ENCODE assay signal across 1 cellular context in genomic region chr18:26215247-26215970, GRCh38.
A peak's percentile ranks its signal among the peaks of the same experiment; 100 is the strongest.
TF ChIP-seq lines count a peak whose summit lies in the region.

No MANE protein-coding gene starts in this region.

TF ChIP-seq in GM12878, 131 proteins besides CTCF, POLR2A, EP300 and RAD21 (continued from another document):
- TF ChIP-seq RELB (IDR thresholded peaks at IDR 0.05; ENCODE audit: low read depth) (peak; percentile 31; the same call in 1 of the 2 replicates), KLF5 (IDR thresholded peaks at IDR 0.05; ENCODE audit: partially characterized antibody) (no peak), ZBTB11 (CRISPR knock-in tag; IDR thresholded peaks at IDR 0.05) (no peak), SKIL (IDR thresholded peaks at IDR 0.05; ENCODE audit: low read depth, poor library complexity, severe bottlenecking) (peak; percentile 27), LARP7 (IDR thresholded peaks at IDR 0.05) (no peak), KAT2A (conservative IDR thresholded peaks at IDR 0.05; ENCODE audit: control insufficient read depth, low read depth, low read length) (no peak), TAF1 (IDR thresholded peaks at IDR 0.05; ENCODE audit: borderline replicate concordance, low read depth, low read length) (0 out of 2 replicates have a peak, but pooled peaks have one; percentile 29), IKZF1 (conservative IDR thresholded peaks at IDR 0.05) (peak; percentile 30; the same call in 1 of the 2 replicates), ESRRA (IDR thresholded peaks at IDR 0.05; ENCODE audit: low read length) (no peak), CREB1 (IDR thresholded peaks at IDR 0.05; ENCODE audit: low read depth) (0 out of 2 replicates have a peak, but pooled peaks have one; percentile 46), KDM1A (IDR thresholded peaks at IDR 0.05; ENCODE audit: borderline replicate concordance) (no peak), MEF2B (IDR thresholded peaks at IDR 0.05; ENCODE audit: partially characterized antibody, poor library complexity, severe bottlenecking) (no peak), CBFB (IDR thresholded peaks at IDR 0.05; ENCODE audit: low read depth) (no peak; the same call in 1 of the 2 replicates)
- TF ChIP-seq, protein P1, sequence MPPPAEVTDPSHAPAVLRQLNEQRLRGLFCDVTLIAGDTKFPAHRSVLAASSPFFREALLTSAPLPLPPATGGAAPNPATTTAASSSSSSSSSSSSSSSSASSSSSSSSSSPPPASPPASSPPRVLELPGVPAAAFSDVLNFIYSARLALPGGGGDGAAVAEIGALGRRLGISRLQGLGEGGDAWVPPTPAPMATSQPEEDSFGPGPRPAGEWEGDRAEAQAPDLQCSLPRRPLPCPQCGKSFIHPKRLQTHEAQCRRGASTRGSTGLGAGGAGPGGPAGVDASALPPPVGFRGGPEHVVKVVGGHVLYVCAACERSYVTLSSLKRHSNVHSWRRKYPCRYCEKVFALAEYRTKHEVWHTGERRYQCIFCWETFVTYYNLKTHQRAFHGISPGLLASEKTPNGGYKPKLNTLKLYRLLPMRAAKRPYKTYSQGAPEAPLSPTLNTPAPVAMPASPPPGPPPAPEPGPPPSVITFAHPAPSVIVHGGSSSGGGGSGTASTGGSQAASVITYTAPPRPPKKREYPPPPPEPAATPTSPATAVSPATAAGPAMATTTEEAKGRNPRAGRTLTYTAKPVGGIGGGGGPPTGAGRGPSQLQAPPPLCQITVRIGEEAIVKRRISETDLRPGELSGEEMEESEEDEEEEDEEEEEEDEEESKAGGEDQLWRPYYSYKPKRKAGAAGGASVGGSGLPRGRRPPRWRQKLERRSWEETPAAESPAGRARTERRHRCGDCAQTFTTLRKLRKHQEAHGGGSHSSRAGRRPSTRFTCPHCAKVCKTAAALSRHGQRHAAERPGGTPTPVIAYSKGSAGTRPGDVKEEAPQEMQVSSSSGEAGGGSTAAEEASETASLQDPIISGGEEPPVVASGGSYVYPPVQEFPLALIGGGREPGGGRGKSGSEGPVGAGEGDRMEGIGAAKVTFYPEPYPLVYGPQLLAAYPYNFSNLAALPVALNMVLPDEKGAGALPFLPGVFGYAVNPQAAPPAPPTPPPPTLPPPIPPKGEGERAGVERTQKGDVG (CRISPR knock-in tag; IDR thresholded peaks at IDR 0.05): no peak
- TF ChIP-seq, protein P2, sequence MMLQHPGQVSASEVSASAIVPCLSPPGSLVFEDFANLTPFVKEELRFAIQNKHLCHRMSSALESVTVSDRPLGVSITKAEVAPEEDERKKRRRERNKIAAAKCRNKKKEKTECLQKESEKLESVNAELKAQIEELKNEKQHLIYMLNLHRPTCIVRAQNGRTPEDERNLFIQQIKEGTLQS (IDR thresholded peaks at IDR 0.05; ENCODE audit: borderline replicate concordance, extremely low read depth, low read depth, low read length): no peak
